11 cellular contexts compared by ENCODE assay signal in the genomic region with DNA sequence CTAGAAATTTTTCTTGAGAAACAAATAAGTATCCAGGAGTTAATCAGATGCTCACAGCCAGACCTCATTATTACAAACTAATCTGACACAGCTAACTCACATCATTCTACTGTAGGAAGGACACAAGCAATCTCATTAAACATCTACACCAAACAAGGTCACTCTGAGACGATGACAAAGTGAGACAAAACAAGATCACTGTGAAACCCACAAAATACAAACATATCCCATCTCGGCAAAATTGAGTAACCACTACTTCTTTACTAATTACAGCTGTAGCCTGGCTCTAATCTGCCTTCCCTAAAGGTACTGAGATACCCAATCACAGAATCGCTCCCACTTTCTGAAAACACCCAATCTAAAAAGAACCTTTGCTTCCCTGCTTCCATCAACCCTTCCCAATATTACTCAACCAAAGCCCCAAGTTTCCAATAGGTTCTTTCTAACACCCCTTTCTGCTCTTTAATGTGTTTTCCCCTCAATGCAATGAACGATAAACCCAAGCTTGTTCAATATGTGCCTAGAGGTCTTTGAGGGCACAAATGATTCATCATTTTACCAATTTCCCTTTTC. TPM values are rescaled to one million over a fixed set of nuclear protein-coding genes. Genes with fewer than 3 reads are reported as not detected.
DNase-seq lines count a peak whose midpoint lies in the region; ATAC-seq and TF ChIP-seq lines count a peak whose summit lies in the region.
"Had no signal": no experiment of that assay in that cellular context is flagged by ENCODE, and none has a peak within 500 bp of the region (broad histone marks: within the 10 kb centered on the region; RNA-seq: fewer than 3 reads in every experiment).

No MANE protein-coding gene starts in this region.

- no peaks in the 10 kb centered on the region for H3K9me3 Mint-ChIP-seq in CD8-positive, alpha-beta memory T cell
- no peaks in the 10 kb centered on the region for H3K9me3 Mint-ChIP-seq in activated CD4-positive, alpha-beta memory T cell treated with anti-CD3 and anti-CD28 coated beads for 36 hours

- intact Hi-C loops in activated CD4-positive, alpha-beta memory T cell treated with anti-CD3 and anti-CD28 coated beads for 36 hours (cut with micrococcal nuclease), result loop anchor here (1.0 to 5.0 kb wide), 4 partner anchors 8 to 694 kb away; no protein-coding TSS in a partner anchor
- intact Hi-C loops in OCI-LY7 (cut with micrococcal nuclease; ENCODE audit: unreplicated experiment), result no loop called here

- no peak overlapping the region for H3K4me2 ChIP-seq in OCI-LY7 (ENCODE audit: low read length)

- no peaks in the 10 kb centered on the region for H3K9me3 ChIP-seq in CD8-positive, alpha-beta memory T cell (ENCODE audit: low read length)
- no peaks in the 10 kb centered on the region for H3K9me3 ChIP-seq in OCI-LY7 (ENCODE audit: low read length)
- H3K9me3 ChIP-seq: Caco-2 had no signal

- H3K36me3 Mint-ChIP-seq in CD8-positive, alpha-beta memory T cell, result no peaks in the 10 kb centered on the region
- H3K36me3 Mint-ChIP-seq in activated CD4-positive, alpha-beta memory T cell treated with anti-CD3 and anti-CD28 coated beads for 36 hours, result peaks cover 8% of the 10 kb centered on the region

- TF ChIP-seq CTCF in brain microvascular endothelial cell (IDR thresholded peaks at IDR 0.05; ENCODE audit: low read depth, low read length, missing control alignments), result no peak
- no peak for TF ChIP-seq CTCF in OCI-LY7 (conservative IDR thresholded peaks at IDR 0.05; ENCODE audit: low read length)

- no TSS peak for BruUV-seq in OCI-LY7 (replicated peaks; lab: Mats Ljungman, UMichigan)

- DNase-seq in CD8-positive, alpha-beta memory T cell, result no peak
- DNase-seq in activated CD4-positive, alpha-beta memory T cell treated with anti-CD3 and anti-CD28 coated beads for 36 hours, result no peak
- DNase-seq in NCI-H526 treated with DMSO at 0.1 percent for 48 hours (lab: John Stamatoyannopoulos, UW), result no peak
- DNase-seq in brain microvascular endothelial cell, result no peak
- DNase-seq in Kasumi-1 (lab: John Stamatoyannopoulos, UW), result no peak
- DNase-seq in OCI-LY7 (ENCODE audit: low spot score), result no peak
- DNase-seq: Caco-2, foreskin keratinocyte, NCI-H187 had no signal

- H3K9me2 ChIP-seq in OCI-LY7 (ENCODE audit: insufficient read depth, low read length), result no peaks in the 10 kb centered on the region

- peaks cover 78% of the 10 kb centered on the region for H4K20me1 ChIP-seq in OCI-LY7 (ENCODE audit: insufficient read depth, low read length)

- H3K27me3 ChIP-seq in CD8-positive, alpha-beta memory T cell (ENCODE audit: insufficient read depth, low read length, poor library complexity, severe bottlenecking), result no peaks in the 10 kb centered on the region
- no peaks in the 10 kb centered on the region for H3K27me3 ChIP-seq in brain microvascular endothelial cell (replicated peaks)
- H3K27me3 ChIP-seq: foreskin keratinocyte had no signal

- POLR2A ChIA-PET in CD8-positive, alpha-beta memory T cell (lab: Charles Lee), result no interaction called here
- POLR2A ChIA-PET in activated CD4-positive, alpha-beta memory T cell treated with anti-CD3 and anti-CD28 coated beads for 36 hours (lab: Charles Lee), result interaction anchor here (1.2 to 2.7 kb wide), 4 partner anchors 9 to 29 kb away, joined by 4 to 46 read pairs (median 12); a partner anchor contains a TSS
- POLR2A ChIA-PET in OCI-LY7 (lab: Charles Lee), result no interaction called here

- no peak overlapping the region for H3K27ac ChIP-seq in CD8-positive, alpha-beta memory T cell (ENCODE audit: low read depth, low read length)
- H3K27ac ChIP-seq in brain microvascular endothelial cell (no peak overlapping the region), OCI-LY7 (ENCODE audit: low read depth, low read length, poor library complexity, severe bottlenecking) (no peak overlapping the region)
- H3K27ac ChIP-seq: foreskin keratinocyte had no signal

- in situ Hi-C loops in brain microvascular endothelial cell (cut with HindIII; ENCODE audit: low pct_ligation_motif_present, low sequenced_read_pairs), result no loop called here

- no peak overlapping the region for H3K4me3 ChIP-seq in CD8-positive, alpha-beta memory T cell (ENCODE audit: low read length)
- H3K4me3 ChIP-seq in brain microvascular endothelial cell (ENCODE audit: low read depth, low read length) (no peak overlapping the region), OCI-LY7 (ENCODE audit: low read depth, low read length, poor library complexity, severe bottlenecking) (no peak overlapping the region)

- H3K36me3 ChIP-seq in CD8-positive, alpha-beta memory T cell (ENCODE audit: insufficient read depth, low read length), result no peaks in the 10 kb centered on the region
- H3K36me3 ChIP-seq in brain microvascular endothelial cell (replicated peaks) (no peaks in the 10 kb centered on the region), OCI-LY7 (ENCODE audit: insufficient read depth, low read length) (no peaks in the 10 kb centered on the region; the same call in 1 of the 2 replicates)

- H3K4me1 Mint-ChIP-seq in CD8-positive, alpha-beta memory T cell, result peaks cover 67 to 80% (median 79%) of the 10 kb centered on the region in 3 donors
- H3K4me1 Mint-ChIP-seq in activated CD4-positive, alpha-beta memory T cell treated with anti-CD3 and anti-CD28 coated beads for 36 hours (ENCODE audit: low read depth), result peaks cover 85% of the 10 kb centered on the region

- ATAC-seq in GM19395 (IDR thresholded peaks at IDR 0.05; ENCODE audit: unreplicated experiment) (peak; percentile 50), HG03039 (IDR thresholded peaks at IDR 0.05; ENCODE audit: unreplicated experiment) (peak; percentile 50)
- ATAC-seq: foreskin keratinocyte had no signal

- H3K27me3 Mint-ChIP-seq in CD8-positive, alpha-beta memory T cell, result peaks cover 0 to 1% of the 10 kb centered on the region in 2 donors
- H3K27me3 Mint-ChIP-seq in activated CD4-positive, alpha-beta memory T cell treated with anti-CD3 and anti-CD28 coated beads for 36 hours, result no peaks in the 10 kb centered on the region

- H3K4me1 ChIP-seq in CD8-positive, alpha-beta memory T cell (ENCODE audit: insufficient read depth, low read length), result peaks cover 38% of the 10 kb centered on the region
- peaks cover 29% of the 10 kb centered on the region for H3K4me1 ChIP-seq in OCI-LY7 (ENCODE audit: insufficient read depth, low read length, poor library complexity, severe bottlenecking)

- no peak overlapping the region for H2AFZ ChIP-seq in OCI-LY7 (ENCODE audit: low read length)

- H3K79me2 ChIP-seq in OCI-LY7 (ENCODE audit: insufficient read depth, low read depth, low read length), result peaks cover 52% of the 10 kb centered on the region

- H3K4me3 Mint-ChIP-seq in CD8-positive, alpha-beta memory T cell, result peak overlapping the region in 6 of 7 donors; percentile 1 to 47 (median 12)
- H3K4me3 Mint-ChIP-seq in activated CD4-positive, alpha-beta memory T cell treated with anti-CD3 and anti-CD28 coated beads for 36 hours, result peak overlapping the region; percentile 45

- H3K27ac Mint-ChIP-seq in CD8-positive, alpha-beta memory T cell, result peak overlapping the region in 6 of 8 donors; percentile 0 to 61 (median 12)
- H3K27ac Mint-ChIP-seq in activated CD4-positive, alpha-beta memory T cell treated with anti-CD3 and anti-CD28 coated beads for 36 hours, result peak overlapping the region; percentile 90

- CTCF ChIA-PET in CD8-positive, alpha-beta memory T cell (lab: Charles Lee), result interaction anchor here (0.6 kb wide), 1 partner anchor 254 kb away, joined by 3 read pairs; no protein-coding TSS in a partner anchor
- CTCF ChIA-PET in activated CD4-positive, alpha-beta memory T cell treated with anti-CD3 and anti-CD28 coated beads for 36 hours (lab: Charles Lee), result interaction anchor here (0.7 to 1.8 kb wide), 7 partner anchors 8 to 29 kb away, joined by 3 to 15 read pairs (median 5); a partner anchor contains a TSS
- CTCF ChIA-PET in OCI-LY7 (lab: Charles Lee; ENCODE audit: unreplicated experiment), result no interaction called here

RNA-seq across cellular contexts. Expression of a gene that starts 26.9 kb away (rescaled TPM):
- 10 to 100 TPM; 52.0 to 53.0 TPM for total RNA-seq in CD8-positive, alpha-beta memory T cell
- polyA plus RNA-seq in CD8-positive, alpha-beta memory T cell, result 4.9 TPM
- total RNA-seq in activated CD4-positive, alpha-beta memory T cell treated with anti-CD3 and anti-CD28 coated beads for 36 hours, result 10 to 100 TPM; 49.1 to 51.5 TPM
- total RNA-seq in OCI-LY7 (2014; rRNA removed; shearing (Covaris generic)), result 9.5 and 10.9 TPM in 2 replicates
- 22.4 and 25.4 TPM in 2 replicates for total RNA-seq in OCI-LY7 (2022)
